In the genomic region with DNA sequence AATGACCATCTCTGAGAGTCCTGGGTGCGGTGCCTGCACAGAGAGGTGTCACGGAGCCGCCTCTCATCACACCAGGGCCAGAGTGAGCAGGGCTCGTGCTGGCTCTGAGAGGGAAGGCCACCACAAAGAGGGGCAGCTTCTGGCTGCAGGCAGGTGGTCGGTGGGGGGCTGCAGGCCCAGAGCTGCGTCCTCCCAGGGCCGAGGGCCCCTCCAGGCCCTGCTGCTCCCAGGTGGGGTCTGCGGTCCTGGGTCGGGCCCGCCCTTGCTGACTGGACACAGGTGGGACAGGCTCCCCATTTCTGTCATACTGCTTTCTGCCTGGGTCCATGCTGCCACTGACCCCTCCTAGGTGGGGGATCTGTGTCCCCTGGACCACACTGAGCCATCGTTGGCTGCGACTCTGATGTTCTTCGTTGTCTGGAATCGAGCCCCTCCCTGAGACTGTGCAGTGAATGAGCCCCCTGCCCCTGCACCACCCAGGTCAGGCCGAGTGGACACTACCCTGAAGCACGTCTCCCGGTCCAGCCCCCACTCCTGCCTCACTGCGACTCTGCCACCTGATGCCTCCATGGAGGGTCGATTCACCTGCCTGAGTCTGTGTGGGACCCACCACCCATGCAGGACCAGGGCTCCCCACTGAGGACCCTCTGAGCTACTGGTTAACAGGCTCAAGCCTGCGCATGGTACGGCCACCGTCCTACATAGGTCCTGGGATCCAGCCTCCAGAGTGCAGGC, we compare ENCODE assay signal across 30 cellular contexts.
"Had no signal": no experiment of that assay in that cellular context is flagged by ENCODE, and none has a peak within 500 bp of the region (broad histone marks: within the 10 kb centered on the region; RNA-seq: fewer than 3 reads in every experiment).

No MANE protein-coding gene starts in this region.

- H3K9me3 ChIP-seq: left lung, lower lobe of right lung, neutrophil, ovary, right atrium auricular region, right lobe of liver, suprapubic skin, thoracic aorta, tibial artery, upper lobe of right lung, uterus had no signal

- H3K4me1 ChIP-seq: left lung, lower lobe of right lung, right lobe of liver, suprapubic skin, tibial artery, upper lobe of right lung, uterus had no signal

- H3K36me3 ChIP-seq: left lung, lower lobe of right lung, neutrophil, ovary, right atrium auricular region, right lobe of liver, suprapubic skin, thoracic aorta, tibial artery, upper lobe of right lung, uterus had no signal

- H3K4me3 ChIP-seq: left lung, lower lobe of right lung, ovary, right atrium auricular region, right lobe of liver, skin epidermis, suprapubic skin, thoracic aorta, tibial artery, upper lobe of right lung, uterus had no signal

- ATAC-seq: left colon, left lung, lower lobe of right lung, upper lobe of right lung had no signal

- H3K27me3 Mint-ChIP-seq: natural killer cell treated with Interleukin-12 subunit alpha and Interleukin-12 subunit beta and Interleukin-15 and Interleukin-18, amount 100 ng/mL, for 72 hours; progenitor cell of endocrine pancreas; stimulated activated naive CD8-positive, alpha-beta T cell treated with anti-CD3 and anti-CD28 coated beads, Interleukin-15, Interleukin-2, amounts not matched to agents 100 ng/mL and 50 ng/mL, for 24 hours had no signal

- H3K9me3 Mint-ChIP-seq: mesothelial cell of epicardium; natural killer cell treated with Interleukin-12 subunit alpha and Interleukin-12 subunit beta and Interleukin-15 and Interleukin-18, amount 100 ng/mL, for 72 hours had no signal

- H3K27me3 ChIP-seq: left lung, neutrophil, ovary, right atrium auricular region, right lobe of liver, suprapubic skin, tibial artery, upper lobe of right lung, uterus had no signal

- H3K4me1 Mint-ChIP-seq: naive B cell had no signal

- H3K27ac ChIP-seq: left lung, lower lobe of right lung, neutrophil, ovary, right atrium auricular region, right lobe of liver, skin epidermis, suprapubic skin, thoracic aorta, tibial artery, upper lobe of right lung, uterus had no signal

- H3K36me3 Mint-ChIP-seq: mesothelial cell of epicardium; naive B cell; natural killer cell treated with Interleukin-12 subunit alpha and Interleukin-12 subunit beta and Interleukin-15 and Interleukin-18, amount 100 ng/mL, for 72 hours had no signal

- H3K4me3 Mint-ChIP-seq: mesothelial cell of epicardium; naive B cell; natural killer cell treated with Interleukin-12 subunit alpha and Interleukin-12 subunit beta and Interleukin-15 and Interleukin-18, amount 100 ng/mL, for 72 hours; stimulated activated naive CD8-positive, alpha-beta T cell treated with anti-CD3 and anti-CD28 coated beads, Interleukin-15, Interleukin-2, amounts not matched to agents 100 ng/mL and 50 ng/mL, for 24 hours had no signal

- DNase-seq: head of caudate nucleus; hippocampal formation; kidney glomerular epithelial cell; left colon; lower lobe of right lung; mammary epithelial cell; mesendoderm; naive B cell; occipital lobe; ovary; right lobe of liver; stimulated activated CD4-positive, alpha-beta T cell treated with anti-CD3 and anti-CD28 coated beads, Interleukin-12 subunit alpha, Interleukin-12 subunit beta, amount 100 ng/mL, for 4 hours; stimulated activated CD4-positive, alpha-beta T cell treated with anti-CD3 and anti-CD28 coated beads, Interleukin-15, amount 100 ng/mL, for 24 hours; stimulated activated CD4-positive, alpha-beta T cell treated with anti-CD3 and anti-CD28 coated beads, Interleukin-2, amount 100 ng/mL, for 24 hours; stimulated activated CD4-positive, alpha-beta T cell treated with anti-CD3 and anti-CD28 coated beads, Interleukin-4, amount 100 ng/mL, for 1 hour; stimulated activated naive CD4-positive, alpha-beta T cell; tibial artery; trophoblast cell; upper lobe of right lung; uterus had no signal

- H3K27ac Mint-ChIP-seq: mesothelial cell of epicardium; naive B cell; natural killer cell treated with Interleukin-12 subunit alpha and Interleukin-12 subunit beta and Interleukin-15 and Interleukin-18, amount 100 ng/mL, for 72 hours; progenitor cell of endocrine pancreas; stimulated activated naive CD8-positive, alpha-beta T cell treated with anti-CD3 and anti-CD28 coated beads, Interleukin-15, Interleukin-2, amounts not matched to agents 100 ng/mL and 50 ng/mL, for 24 hours had no signal
